In the genomic region with DNA sequence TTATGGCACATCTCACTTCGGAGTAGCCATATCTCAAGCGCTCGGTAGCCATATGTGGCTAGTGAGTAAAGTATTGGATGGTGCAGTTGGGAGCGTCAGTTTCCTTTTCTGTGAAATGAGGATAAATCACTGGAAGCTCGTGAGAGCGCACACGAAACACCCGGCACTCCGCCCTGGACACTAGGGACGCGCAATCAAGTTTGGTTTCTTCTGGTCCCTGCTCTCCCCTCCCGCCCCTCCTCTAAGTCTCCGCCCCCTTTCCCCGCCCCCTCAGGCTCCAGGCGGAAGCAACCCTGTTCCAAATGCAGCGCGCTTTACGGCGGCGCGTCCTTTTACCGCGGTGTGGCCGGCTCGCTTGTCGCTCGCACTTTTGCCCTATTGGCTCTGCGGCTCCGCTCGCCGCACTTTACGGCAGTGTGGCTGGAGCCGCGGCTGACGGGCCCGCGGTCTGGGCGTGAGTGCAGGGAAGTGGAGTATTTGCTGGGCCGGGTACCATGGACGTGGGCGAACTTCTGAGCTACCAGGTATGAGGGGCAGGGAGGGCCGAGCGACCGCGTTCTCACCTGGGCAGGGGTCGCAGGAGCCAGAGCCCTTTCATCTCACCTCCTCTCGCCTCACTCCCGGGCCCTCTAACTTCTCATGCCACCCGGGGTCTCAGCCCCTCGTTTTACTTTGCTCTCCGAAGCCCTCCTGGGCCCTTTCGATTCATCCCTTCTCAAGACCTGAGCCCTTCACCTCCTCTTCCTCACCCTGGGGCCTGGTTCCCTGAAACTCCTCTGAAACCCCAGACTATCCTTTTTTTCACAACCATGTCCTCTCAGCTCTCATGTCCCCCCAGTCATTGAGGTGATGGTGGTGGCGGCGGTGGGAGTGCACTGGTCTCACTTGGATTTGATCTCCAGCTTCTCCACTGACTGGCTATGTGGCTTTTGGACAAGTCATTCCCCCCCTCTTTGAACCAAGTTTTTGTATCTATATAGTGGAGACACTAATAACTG, we compare ENCODE assay signal across 1 cellular context.
TF ChIP-seq lines count a peak whose summit lies in the region.

A gene with protein sequence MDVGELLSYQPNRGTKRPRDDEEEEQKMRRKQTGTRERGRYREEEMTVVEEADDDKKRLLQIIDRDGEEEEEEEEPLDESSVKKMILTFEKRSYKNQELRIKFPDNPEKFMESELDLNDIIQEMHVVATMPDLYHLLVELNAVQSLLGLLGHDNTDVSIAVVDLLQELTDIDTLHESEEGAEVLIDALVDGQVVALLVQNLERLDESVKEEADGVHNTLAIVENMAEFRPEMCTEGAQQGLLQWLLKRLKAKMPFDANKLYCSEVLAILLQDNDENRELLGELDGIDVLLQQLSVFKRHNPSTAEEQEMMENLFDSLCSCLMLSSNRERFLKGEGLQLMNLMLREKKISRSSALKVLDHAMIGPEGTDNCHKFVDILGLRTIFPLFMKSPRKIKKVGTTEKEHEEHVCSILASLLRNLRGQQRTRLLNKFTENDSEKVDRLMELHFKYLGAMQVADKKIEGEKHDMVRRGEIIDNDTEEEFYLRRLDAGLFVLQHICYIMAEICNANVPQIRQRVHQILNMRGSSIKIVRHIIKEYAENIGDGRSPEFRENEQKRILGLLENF (plus strand): TSS at position 402 of the 998 bp plus-strand sequence. CDS start 93 bp downstream, at position 495.

TF ChIP-seq in HepG2, 621 proteins besides CTCF, POLR2A, EP300 and RAD21 (continued from another document and continues in another):
- TF ChIP-seq TCF7 (IDR thresholded peaks at IDR 0.05; ENCODE audit: low read depth) (no peak; the same call in 1 of the 2 replicates), SYNCRIP (IDR thresholded peaks at IDR 0.05; ENCODE audit: insufficient read depth, low read depth, low read length) (no peak), ETV5 (CRISPR knock-in tag; IDR thresholded peaks at IDR 0.05; ENCODE audit: borderline replicate concordance) (peak; percentile 84), ZNF709 (CRISPR knock-in tag; IDR thresholded peaks at IDR 0.05) (peak; percentile 71), ZNF749 (CRISPR knock-in tag; IDR thresholded peaks at IDR 0.05; ENCODE audit: borderline replicate concordance) (peak; percentile 38; the same call in 1 of the 2 replicates), MED8 (CRISPR knock-in tag; IDR thresholded peaks at IDR 0.05; ENCODE audit: insufficient replicate concordance) (peak; percentile 52), HNRNPK (IDR thresholded peaks at IDR 0.05; ENCODE audit: low read depth, low read length, poor library complexity, severe bottlenecking) (peak; percentile 93), ZNF124 (CRISPR knock-in tag; IDR thresholded peaks at IDR 0.05) (peak; percentile 71), HDAC1 (CRISPR knock-in tag; IDR thresholded peaks at IDR 0.05) (peak; percentile 98), ZNF550 (CRISPR knock-in tag; IDR thresholded peaks at IDR 0.05; ENCODE audit: borderline replicate concordance) (peak; percentile 97), SP2 (CRISPR knock-in tag; IDR thresholded peaks at IDR 0.05) (peak; percentile 73), HIVEP1 (CRISPR knock-in tag; IDR thresholded peaks at IDR 0.05) (peak; percentile 92), ATRX (CRISPR knock-in tag; IDR thresholded peaks at IDR 0.05; ENCODE audit: borderline replicate concordance) (0 out of 2 replicates have a peak, but pooled peaks have one; percentile 58), ZNF337 (CRISPR knock-in tag; IDR thresholded peaks at IDR 0.05; ENCODE audit: borderline replicate concordance, low read depth) (no peak), GFI1 (CRISPR knock-in tag; IDR thresholded peaks at IDR 0.05; ENCODE audit: borderline replicate concordance) (peak; percentile 65; the same call in 1 of the 2 replicates), CBX2 (IDR thresholded peaks at IDR 0.05; ENCODE audit: low read depth, low read length) (no peak), CBX2 (CRISPR knock-in tag; IDR thresholded peaks at IDR 0.05; ENCODE audit: low read depth) (peak; percentile 84; the same call in 1 of the 2 replicates), ZNF766 (CRISPR knock-in tag; IDR thresholded peaks at IDR 0.05; ENCODE audit: borderline replicate concordance) (peak; percentile 93), ZNF501 (CRISPR knock-in tag; IDR thresholded peaks at IDR 0.05) (peak; percentile 94), NFIB (CRISPR knock-in tag; IDR thresholded peaks at IDR 0.05; ENCODE audit: borderline replicate concordance) (no peak), ZNF781 (CRISPR knock-in tag; IDR thresholded peaks at IDR 0.05; ENCODE audit: borderline replicate concordance, not compliant biosample characterization) (no peak), ZBTB38 (CRISPR knock-in tag; IDR thresholded peaks at IDR 0.05) (peak; percentile 86), DPF2 (CRISPR knock-in tag; IDR thresholded peaks at IDR 0.05; ENCODE audit: borderline replicate concordance, low read depth) (no peak), CREM (IDR thresholded peaks at IDR 0.05) (peak; percentile 92), CREM (CRISPR knock-in tag; IDR thresholded peaks at IDR 0.05) (peak; percentile 19; the same call in 1 of the 2 replicates), FOXP1 (IDR thresholded peaks at IDR 0.05) (no peak), FOXP1 (CRISPR knock-in tag; IDR thresholded peaks at IDR 0.05) (peak; percentile 63), ZNF777 (CRISPR knock-in tag; IDR thresholded peaks at IDR 0.05) (peak; percentile 83), RFXAP (CRISPR knock-in tag; IDR thresholded peaks at IDR 0.05; ENCODE audit: borderline replicate concordance) (peak; percentile 96), ZNF746 (CRISPR knock-in tag; IDR thresholded peaks at IDR 0.05) (no peak), REXO4 (CRISPR knock-in tag; IDR thresholded peaks at IDR 0.05; ENCODE audit: borderline replicate concordance) (no peak), SP4 (CRISPR knock-in tag; IDR thresholded peaks at IDR 0.05) (peak; percentile 88; the same call in 1 of the 2 replicates), MATR3 (CRISPR knock-in tag; IDR thresholded peaks at IDR 0.05) (no peak), ZNF569 (CRISPR knock-in tag; IDR thresholded peaks at IDR 0.05; ENCODE audit: borderline replicate concordance) (no peak), ZNF747 (CRISPR knock-in tag; IDR thresholded peaks at IDR 0.05; ENCODE audit: borderline replicate concordance) (no peak; the same call in 1 of the 2 replicates), SMAD3 (CRISPR knock-in tag; IDR thresholded peaks at IDR 0.05) (peak; percentile 90), ZSCAN9 (CRISPR knock-in tag; IDR thresholded peaks at IDR 0.05; ENCODE audit: borderline replicate concordance) (peak; percentile 84; the same call in 1 of the 2 replicates)
- TF ChIP-seq, protein P1, sequence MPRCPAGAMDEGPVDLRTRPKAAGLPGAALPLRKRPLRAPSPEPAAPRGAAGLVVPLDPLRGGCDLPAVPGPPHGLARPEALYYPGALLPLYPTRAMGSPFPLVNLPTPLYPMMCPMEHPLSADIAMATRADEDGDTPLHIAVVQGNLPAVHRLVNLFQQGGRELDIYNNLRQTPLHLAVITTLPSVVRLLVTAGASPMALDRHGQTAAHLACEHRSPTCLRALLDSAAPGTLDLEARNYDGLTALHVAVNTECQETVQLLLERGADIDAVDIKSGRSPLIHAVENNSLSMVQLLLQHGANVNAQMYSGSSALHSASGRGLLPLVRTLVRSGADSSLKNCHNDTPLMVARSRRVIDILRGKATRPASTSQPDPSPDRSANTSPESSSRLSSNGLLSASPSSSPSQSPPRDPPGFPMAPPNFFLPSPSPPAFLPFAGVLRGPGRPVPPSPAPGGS (CRISPR knock-in tag; IDR thresholded peaks at IDR 0.05): peak; percentile 76
- TF ChIP-seq, protein P2, sequence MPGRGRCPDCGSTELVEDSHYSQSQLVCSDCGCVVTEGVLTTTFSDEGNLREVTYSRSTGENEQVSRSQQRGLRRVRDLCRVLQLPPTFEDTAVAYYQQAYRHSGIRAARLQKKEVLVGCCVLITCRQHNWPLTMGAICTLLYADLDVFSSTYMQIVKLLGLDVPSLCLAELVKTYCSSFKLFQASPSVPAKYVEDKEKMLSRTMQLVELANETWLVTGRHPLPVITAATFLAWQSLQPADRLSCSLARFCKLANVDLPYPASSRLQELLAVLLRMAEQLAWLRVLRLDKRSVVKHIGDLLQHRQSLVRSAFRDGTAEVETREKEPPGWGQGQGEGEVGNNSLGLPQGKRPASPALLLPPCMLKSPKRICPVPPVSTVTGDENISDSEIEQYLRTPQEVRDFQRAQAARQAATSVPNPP (CRISPR knock-in tag; IDR thresholded peaks at IDR 0.05): no peak
- TF ChIP-seq, protein P3, sequence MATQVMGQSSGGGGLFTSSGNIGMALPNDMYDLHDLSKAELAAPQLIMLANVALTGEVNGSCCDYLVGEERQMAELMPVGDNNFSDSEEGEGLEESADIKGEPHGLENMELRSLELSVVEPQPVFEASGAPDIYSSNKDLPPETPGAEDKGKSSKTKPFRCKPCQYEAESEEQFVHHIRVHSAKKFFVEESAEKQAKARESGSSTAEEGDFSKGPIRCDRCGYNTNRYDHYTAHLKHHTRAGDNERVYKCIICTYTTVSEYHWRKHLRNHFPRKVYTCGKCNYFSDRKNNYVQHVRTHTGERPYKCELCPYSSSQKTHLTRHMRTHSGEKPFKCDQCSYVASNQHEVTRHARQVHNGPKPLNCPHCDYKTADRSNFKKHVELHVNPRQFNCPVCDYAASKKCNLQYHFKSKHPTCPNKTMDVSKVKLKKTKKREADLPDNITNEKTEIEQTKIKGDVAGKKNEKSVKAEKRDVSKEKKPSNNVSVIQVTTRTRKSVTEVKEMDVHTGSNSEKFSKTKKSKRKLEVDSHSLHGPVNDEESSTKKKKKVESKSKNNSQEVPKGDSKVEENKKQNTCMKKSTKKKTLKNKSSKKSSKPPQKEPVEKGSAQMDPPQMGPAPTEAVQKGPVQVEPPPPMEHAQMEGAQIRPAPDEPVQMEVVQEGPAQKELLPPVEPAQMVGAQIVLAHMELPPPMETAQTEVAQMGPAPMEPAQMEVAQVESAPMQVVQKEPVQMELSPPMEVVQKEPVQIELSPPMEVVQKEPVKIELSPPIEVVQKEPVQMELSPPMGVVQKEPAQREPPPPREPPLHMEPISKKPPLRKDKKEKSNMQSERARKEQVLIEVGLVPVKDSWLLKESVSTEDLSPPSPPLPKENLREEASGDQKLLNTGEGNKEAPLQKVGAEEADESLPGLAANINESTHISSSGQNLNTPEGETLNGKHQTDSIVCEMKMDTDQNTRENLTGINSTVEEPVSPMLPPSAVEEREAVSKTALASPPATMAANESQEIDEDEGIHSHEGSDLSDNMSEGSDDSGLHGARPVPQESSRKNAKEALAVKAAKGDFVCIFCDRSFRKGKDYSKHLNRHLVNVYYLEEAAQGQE (IDR thresholded peaks at IDR 0.05; ENCODE audit: borderline replicate concordance in 1 of 2, low read depth in 1 of 2, low read length in 2 of 2): peak in 1 of 2 experiments; percentile 36; a peak in 1 of 4 replicates
- TF ChIP-seq, protein P4, sequence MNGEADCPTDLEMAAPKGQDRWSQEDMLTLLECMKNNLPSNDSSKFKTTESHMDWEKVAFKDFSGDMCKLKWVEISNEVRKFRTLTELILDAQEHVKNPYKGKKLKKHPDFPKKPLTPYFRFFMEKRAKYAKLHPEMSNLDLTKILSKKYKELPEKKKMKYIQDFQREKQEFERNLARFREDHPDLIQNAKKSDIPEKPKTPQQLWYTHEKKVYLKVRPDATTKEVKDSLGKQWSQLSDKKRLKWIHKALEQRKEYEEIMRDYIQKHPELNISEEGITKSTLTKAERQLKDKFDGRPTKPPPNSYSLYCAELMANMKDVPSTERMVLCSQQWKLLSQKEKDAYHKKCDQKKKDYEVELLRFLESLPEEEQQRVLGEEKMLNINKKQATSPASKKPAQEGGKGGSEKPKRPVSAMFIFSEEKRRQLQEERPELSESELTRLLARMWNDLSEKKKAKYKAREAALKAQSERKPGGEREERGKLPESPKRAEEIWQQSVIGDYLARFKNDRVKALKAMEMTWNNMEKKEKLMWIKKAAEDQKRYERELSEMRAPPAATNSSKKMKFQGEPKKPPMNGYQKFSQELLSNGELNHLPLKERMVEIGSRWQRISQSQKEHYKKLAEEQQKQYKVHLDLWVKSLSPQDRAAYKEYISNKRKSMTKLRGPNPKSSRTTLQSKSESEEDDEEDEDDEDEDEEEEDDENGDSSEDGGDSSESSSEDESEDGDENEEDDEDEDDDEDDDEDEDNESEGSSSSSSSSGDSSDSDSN (CRISPR knock-in tag; IDR thresholded peaks at IDR 0.05): peak; percentile 88
- TF ChIP-seq, protein P5, sequence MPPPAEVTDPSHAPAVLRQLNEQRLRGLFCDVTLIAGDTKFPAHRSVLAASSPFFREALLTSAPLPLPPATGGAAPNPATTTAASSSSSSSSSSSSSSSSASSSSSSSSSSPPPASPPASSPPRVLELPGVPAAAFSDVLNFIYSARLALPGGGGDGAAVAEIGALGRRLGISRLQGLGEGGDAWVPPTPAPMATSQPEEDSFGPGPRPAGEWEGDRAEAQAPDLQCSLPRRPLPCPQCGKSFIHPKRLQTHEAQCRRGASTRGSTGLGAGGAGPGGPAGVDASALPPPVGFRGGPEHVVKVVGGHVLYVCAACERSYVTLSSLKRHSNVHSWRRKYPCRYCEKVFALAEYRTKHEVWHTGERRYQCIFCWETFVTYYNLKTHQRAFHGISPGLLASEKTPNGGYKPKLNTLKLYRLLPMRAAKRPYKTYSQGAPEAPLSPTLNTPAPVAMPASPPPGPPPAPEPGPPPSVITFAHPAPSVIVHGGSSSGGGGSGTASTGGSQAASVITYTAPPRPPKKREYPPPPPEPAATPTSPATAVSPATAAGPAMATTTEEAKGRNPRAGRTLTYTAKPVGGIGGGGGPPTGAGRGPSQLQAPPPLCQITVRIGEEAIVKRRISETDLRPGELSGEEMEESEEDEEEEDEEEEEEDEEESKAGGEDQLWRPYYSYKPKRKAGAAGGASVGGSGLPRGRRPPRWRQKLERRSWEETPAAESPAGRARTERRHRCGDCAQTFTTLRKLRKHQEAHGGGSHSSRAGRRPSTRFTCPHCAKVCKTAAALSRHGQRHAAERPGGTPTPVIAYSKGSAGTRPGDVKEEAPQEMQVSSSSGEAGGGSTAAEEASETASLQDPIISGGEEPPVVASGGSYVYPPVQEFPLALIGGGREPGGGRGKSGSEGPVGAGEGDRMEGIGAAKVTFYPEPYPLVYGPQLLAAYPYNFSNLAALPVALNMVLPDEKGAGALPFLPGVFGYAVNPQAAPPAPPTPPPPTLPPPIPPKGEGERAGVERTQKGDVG (CRISPR knock-in tag; IDR thresholded peaks at IDR 0.05; ENCODE audit: borderline replicate concordance): peak; percentile 92; the same call in 1 of the 2 replicates
- TF ChIP-seq, protein P6, sequence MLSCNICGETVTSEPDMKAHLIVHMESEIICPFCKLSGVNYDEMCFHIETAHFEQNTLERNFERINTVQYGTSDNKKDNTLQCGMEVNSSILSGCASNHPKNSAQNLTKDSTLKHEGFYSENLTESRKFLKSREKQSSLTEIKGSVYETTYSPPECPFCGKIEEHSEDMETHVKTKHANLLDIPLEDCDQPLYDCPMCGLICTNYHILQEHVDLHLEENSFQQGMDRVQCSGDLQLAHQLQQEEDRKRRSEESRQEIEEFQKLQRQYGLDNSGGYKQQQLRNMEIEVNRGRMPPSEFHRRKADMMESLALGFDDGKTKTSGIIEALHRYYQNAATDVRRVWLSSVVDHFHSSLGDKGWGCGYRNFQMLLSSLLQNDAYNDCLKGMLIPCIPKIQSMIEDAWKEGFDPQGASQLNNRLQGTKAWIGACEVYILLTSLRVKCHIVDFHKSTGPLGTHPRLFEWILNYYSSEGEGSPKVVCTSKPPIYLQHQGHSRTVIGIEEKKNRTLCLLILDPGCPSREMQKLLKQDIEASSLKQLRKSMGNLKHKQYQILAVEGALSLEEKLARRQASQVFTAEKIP (CRISPR knock-in tag; IDR thresholded peaks at IDR 0.05; ENCODE audit: borderline replicate concordance): no peak
